In the genomic region with DNA sequence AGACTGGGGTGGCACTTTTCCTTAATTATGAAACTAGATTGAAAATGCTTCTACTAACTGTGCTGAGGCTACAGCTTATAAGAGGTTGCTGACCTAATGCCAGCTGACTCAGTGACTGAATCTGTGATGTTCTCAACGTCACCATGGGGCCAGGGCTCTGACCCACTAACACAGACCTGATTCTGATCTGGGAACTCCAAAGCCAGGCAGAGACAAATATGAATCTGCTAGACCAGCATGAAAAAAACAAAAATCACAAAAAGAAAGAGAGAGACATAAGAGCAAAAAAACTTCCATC, we compare ENCODE assay signal across 10 cellular contexts. TPM values are rescaled to one million over a fixed set of nuclear protein-coding genes. Genes with fewer than 3 reads are reported as not detected.
DNase-seq lines count a peak whose midpoint lies in the region; ATAC-seq, FAIRE-seq and TF ChIP-seq lines count a peak whose summit lies in the region.
"Had no signal": no experiment of that assay in that cellular context is flagged by ENCODE, and none has a peak within 500 bp of the region (broad histone marks: within the 10 kb centered on the region; RNA-seq: fewer than 3 reads in every experiment).

No MANE protein-coding gene starts in this region.

- peak; percentile 58 for FAIRE-seq in K562 (lab: Jason Lieb, UNC)
- no peak for FAIRE-seq in HepG2 (lab: Jason Lieb, UNC)
- no peak for FAIRE-seq in small intestine (lab: Jason Lieb, UNC)

- H3K4me3 Mint-ChIP-seq in activated naive CD4-positive, alpha-beta T cell treated with anti-CD3 and anti-CD28 coated beads, Interleukin-2, amount 10 ng/mL, durations not matched to agents 7 days and 5 days: no peak overlapping the region
- H3K4me3 Mint-ChIP-seq: stimulated activated naive CD8-positive, alpha-beta T cell treated with anti-CD3 and anti-CD28 coated beads, Interleukin-15, amount 100 ng/mL, for 72 hours had no signal

- H3K4me1 ChIP-seq in HEK293 (ENCODE audit: control insufficient read depth, insufficient read depth, low read length): peaks cover 10% of the 10 kb centered on the region; the same call in 1 of the 2 replicates
- H3K4me1 ChIP-seq in K562 (replicated peaks in 1 of 2; ENCODE audit: control insufficient read depth in 2 of 2, insufficient read depth in 2 of 2, low read length in 2 of 2): peaks cover 7 to 37% of the 10 kb centered on the region in 2 experiments; a peak in 4 of 5 replicates
- H3K4me1 ChIP-seq in HepG2 (ENCODE audit: insufficient read depth, low read length): peaks cover 65% of the 10 kb centered on the region
- H3K4me1 ChIP-seq in small intestine (ENCODE audit: control insufficient read depth in 2 of 2, insufficient read depth in 1 of 2, low read depth in 1 of 2, low read length in 1 of 2): no peaks in the 10 kb centered on the region

- H3K9ac ChIP-seq in K562 (ENCODE audit: insufficient read depth in 1 of 2, low read depth in 2 of 2, low read length in 2 of 2): no peak overlapping the region; a peak in 1 of 4 replicates
- H3K9ac ChIP-seq in HepG2 (ENCODE audit: insufficient read depth, low read depth, low read length): peak overlapping the region; percentile 33; the same call in 1 of the 2 replicates

- CTCF ChIA-PET in HEK293 (lab: Yijun Ruan, JAX): no interaction called here
- CTCF ChIA-PET in K562 (lab: Yijun Ruan, JAX; ENCODE audit: low intra/inter-chr PET ratio): no interaction called here
- CTCF ChIA-PET in HepG2 (lab: Yijun Ruan, JAX; ENCODE audit: low intra/inter-chr PET ratio, low total read pairs): no interaction called here
- CTCF ChIA-PET in activated naive CD4-positive, alpha-beta T cell treated with anti-CD3 and anti-CD28 coated beads, Interleukin-2, amount 10 ng/mL, durations not matched to agents 7 days and 5 days (lab: Charles Lee): interaction anchor here (0.9 kb wide), 1 partner anchor 13 kb away, joined by 4 read pairs; no protein-coding TSS in a partner anchor

- TF ChIP-seq CTCF in AG10803 (conservative IDR thresholded peaks at IDR 0.05; ENCODE audit: low read length) (no peak), HEK293 (tag by site-specific recombination; IDR thresholded peaks at IDR 0.05) (no peak), K562 (IDR thresholded peaks at IDR 0.05 in 2 of 3, conservative IDR thresholded peaks at IDR 0.05 in 1 of 3; ENCODE audit: insufficient read depth in 2 of 3, low read depth in 1 of 3, low read length in 3 of 3) (no peak), HepG2 (CRISPR knock-in tag; IDR thresholded peaks at IDR 0.05) (no peak)

- no peak for TF ChIP-seq EP300 in K562 (IDR thresholded peaks at IDR 0.05; ENCODE audit: low read length)
- no peak for TF ChIP-seq EP300 in HepG2 (IDR thresholded peaks at IDR 0.05; ENCODE audit: low read depth in 2 of 2, low read length in 2 of 2)
- TF ChIP-seq EP300 in HepG2 (CRISPR knock-in tag; IDR thresholded peaks at IDR 0.05; ENCODE audit: borderline replicate concordance): no peak

- H3K36me3 ChIP-seq in HEK293 (ENCODE audit: control insufficient read depth in 2 of 2, insufficient read depth in 1 of 2, low read length in 2 of 2) (no peaks in the 10 kb centered on the region), K562 (ENCODE audit: control insufficient read depth, insufficient read depth, low read length) (peaks cover 24% of the 10 kb centered on the region), HepG2 (replicated peaks in 1 of 2; ENCODE audit: control insufficient read depth in 1 of 2, insufficient read depth in 2 of 2, low read length in 2 of 2) (peaks cover 0 to 6% of the 10 kb centered on the region in 2 experiments; a peak in 2 of 5 replicates), small intestine (ENCODE audit: control insufficient read depth in 2 of 2, insufficient read depth in 2 of 2, low read length in 2 of 2) (no peaks in the 10 kb centered on the region)

- H2AFZ ChIP-seq in K562 (ENCODE audit: low read depth, low read length): no peak overlapping the region
- H2AFZ ChIP-seq in HepG2 (ENCODE audit: low read length): no peak overlapping the region

- peaks cover 4% of the 10 kb centered on the region for H3K27me3 Mint-ChIP-seq in activated naive CD4-positive, alpha-beta T cell treated with anti-CD3 and anti-CD28 coated beads, Interleukin-2, amount 10 ng/mL, durations not matched to agents 7 days and 5 days
- H3K27me3 Mint-ChIP-seq: stimulated activated naive CD8-positive, alpha-beta T cell treated with anti-CD3 and anti-CD28 coated beads, Interleukin-15, amount 100 ng/mL, for 72 hours had no signal

- TF ChIP-seq RAD21 in K562 (CRISPR knock-in tag; conservative IDR thresholded peaks at IDR 0.05 in 1 of 2, IDR thresholded peaks at IDR 0.05 in 1 of 2) (no peak), HepG2 (CRISPR knock-in tag; IDR thresholded peaks at IDR 0.05) (no peak)

- TF ChIP-seq POLR2A in K562 (conservative IDR thresholded peaks at IDR 0.05) (no peak), HepG2 (IDR thresholded peaks at IDR 0.05; ENCODE audit: insufficient read depth in 1 of 2, low read depth in 2 of 2, low read length in 2 of 2) (no peak)

- H3K4me2 ChIP-seq in K562 (ENCODE audit: insufficient read depth, low read length): no peak overlapping the region
- peak overlapping the region; percentile 61 for H3K4me2 ChIP-seq in HepG2 (ENCODE audit: low read depth, low read length)

- WGBS in K562 (ENCODE audit: insufficient coverage, low coverage, missing lambda C conversion rate): 10% methylated on average over 1 of the region's 1 CpG
- WGBS in HepG2 (ENCODE audit: low lambda C conversion rate): 9% methylated on average over 1 of the region's 1 CpG
- 35 to 82% (median 48%) methylated on average over 1 of the region's 1 CpG for WGBS in small intestine, 3 donors

- no peaks in the 10 kb centered on the region for H3K27me3 ChIP-seq in K562 (ENCODE audit: control insufficient read depth in 2 of 2, insufficient read depth in 2 of 2, low read length in 2 of 2)
- no peaks in the 10 kb centered on the region for H3K27me3 ChIP-seq in HepG2 (ENCODE audit: control insufficient read depth in 1 of 2, insufficient read depth in 2 of 2, low read length in 2 of 2)
- no peaks in the 10 kb centered on the region for H3K27me3 ChIP-seq in small intestine (ENCODE audit: control insufficient read depth in 2 of 2, insufficient read depth in 2 of 2, low read length in 2 of 2)

- DNase-seq in AG10803 (ENCODE audit: low read depth): peak; percentile 44
- no peak for DNase-seq in K562 (ENCODE audit: extremely low read depth in 1 of 4, low spot score in 3 of 4)
- no peak for DNase-seq in HepG2 (ENCODE audit: low spot score)
- DNase-seq in NCI-H510A (lab: John Stamatoyannopoulos, UW): no peak
- DNase-seq in activated naive CD4-positive, alpha-beta T cell treated with anti-CD3 and anti-CD28 coated beads, Interleukin-2, amount 10 ng/mL, durations not matched to agents 7 days and 5 days: no peak
- DNase-seq in small intestine: no peak
- DNase-seq in NCI-H2171 (lab: John Stamatoyannopoulos, UW): no peak
- DNase-seq: activated CD4-positive, CD25-positive, alpha-beta regulatory T cell treated with anti-CD3 and anti-CD28 coated beads, Interleukin-2, amount 50 U/mL, for 72 hours; stimulated activated naive CD8-positive, alpha-beta T cell treated with anti-CD3 and anti-CD28 coated beads, Interleukin-15, amount 100 ng/mL, for 72 hours had no signal

- ATAC-seq in K562 (peak; percentile 4), HepG2 (peak; percentile 84)
- ATAC-seq: stimulated activated naive CD8-positive, alpha-beta T cell treated with anti-CD3 and anti-CD28 coated beads, Interleukin-15, amount 100 ng/mL, for 72 hours had no signal

- no peaks in the 10 kb centered on the region for H3K4me1 Mint-ChIP-seq in activated naive CD4-positive, alpha-beta T cell treated with anti-CD3 and anti-CD28 coated beads, Interleukin-2, amount 10 ng/mL, durations not matched to agents 7 days and 5 days

- H3K27ac ChIP-seq in HEK293 (ENCODE audit: extremely low read depth, low read depth, low read length): no peak overlapping the region
- H3K27ac ChIP-seq in K562 (ENCODE audit: extremely low read depth, low read depth, low read length): no peak overlapping the region; the same call in 2 of the 3 replicates
- H3K27ac ChIP-seq in HepG2 (ENCODE audit: extremely low read length, insufficient read depth, low read length): peak overlapping the region; percentile 65
- no peak overlapping the region for H3K27ac ChIP-seq in small intestine (ENCODE audit: low read depth in 1 of 2, low read length in 1 of 2)

- H3K9me1 ChIP-seq in K562 (ENCODE audit: control insufficient read depth, insufficient read depth, low read length): no peaks in the 10 kb centered on the region

- BruUV-seq in K562 (replicated peaks; lab: Mats Ljungman, UMichigan) (no TSS peak), HepG2 (replicated peaks; lab: Mats Ljungman, UMichigan) (no TSS peak)

- intact Hi-C loops in K562 (cut with micrococcal nuclease): no loop called here
- intact Hi-C loops in HepG2 (cut with micrococcal nuclease; ENCODE audit: unreplicated experiment): no loop called here

- H4K20me1 ChIP-seq in K562 (replicated peaks; ENCODE audit: control insufficient read depth, insufficient read depth, low read length) (0 out of 2 replicates have a peak, but pooled peaks cover 5% of the 10 kb centered on the region), HepG2 (ENCODE audit: insufficient read depth, low read length) (no peaks in the 10 kb centered on the region; the same call in 1 of the 2 replicates)

- in situ Hi-C loops in K562 (cut with MboI) (loop anchor here (5.0 kb wide), 1 partner anchor 73 kb away; no protein-coding TSS in a partner anchor), HepG2 (cut with HindIII; ENCODE audit: extremely low pct_ligation_motif_present, low pct_unique_long_range_greater_than_20kb) (no loop called here)

- no peaks in the 10 kb centered on the region for H3K36me3 Mint-ChIP-seq in activated naive CD4-positive, alpha-beta T cell treated with anti-CD3 and anti-CD28 coated beads, Interleukin-2, amount 10 ng/mL, durations not matched to agents 7 days and 5 days

- no peaks in the 10 kb centered on the region for H3K9me3 ChIP-seq in HEK293 (ENCODE audit: control insufficient read depth, insufficient read depth, low read depth, low read length)
- H3K9me3 ChIP-seq in K562 (replicated peaks; ENCODE audit: control insufficient read depth, insufficient read depth, low read depth, low read length): no peaks in the 10 kb centered on the region
- H3K9me3 ChIP-seq in HepG2 (ENCODE audit: low read length): no peaks in the 10 kb centered on the region
- no peaks in the 10 kb centered on the region for H3K9me3 ChIP-seq in small intestine (ENCODE audit: control insufficient read depth, low read depth)

- no peak overlapping the region for H3K4me3 ChIP-seq in AG10803 (ENCODE audit: low read length)
- no peak overlapping the region for H3K4me3 ChIP-seq in HEK293 (ENCODE audit: low read depth, low read length)
- H3K4me3 ChIP-seq in K562: no peak overlapping the region
- peak overlapping the region in 1 of 3 experiments; percentile 39; a peak in 1 of 6 replicates for H3K4me3 ChIP-seq in HepG2 (replicated peaks in 1 of 3; ENCODE audit: insufficient read depth in 1 of 3, low read depth in 2 of 3, low read length in 3 of 3)
- H3K4me3 ChIP-seq in small intestine (ENCODE audit: low read depth in 1 of 2, low read length in 2 of 2): no peak overlapping the region

- H3K79me2 ChIP-seq in K562 (ENCODE audit: control insufficient read depth, insufficient read depth, low read length) (peaks cover 98% of the 10 kb centered on the region), HepG2 (ENCODE audit: insufficient read depth, low read length) (peaks cover 93% of the 10 kb centered on the region)

- POLR2A ChIA-PET in HEK293 (lab: Yijun Ruan, JAX) (no interaction called here), K562 (lab: Yijun Ruan, JAX) (interaction anchor here (0.9 to 2.5 kb wide), 3 partner anchors 13 to 19 kb away, joined by 4 to 18 read pairs (median 10); no protein-coding TSS in a partner anchor), HepG2 (lab: Yijun Ruan, JAX) (no interaction called here)

- H3K27ac Mint-ChIP-seq in activated naive CD4-positive, alpha-beta T cell treated with anti-CD3 and anti-CD28 coated beads, Interleukin-2, amount 10 ng/mL, durations not matched to agents 7 days and 5 days: no peak overlapping the region
- H3K27ac Mint-ChIP-seq: stimulated activated naive CD8-positive, alpha-beta T cell treated with anti-CD3 and anti-CD28 coated beads, Interleukin-15, amount 100 ng/mL, for 72 hours had no signal

- no peaks in the 10 kb centered on the region for H3K9me3 Mint-ChIP-seq in activated naive CD4-positive, alpha-beta T cell treated with anti-CD3 and anti-CD28 coated beads, Interleukin-2, amount 10 ng/mL, durations not matched to agents 7 days and 5 days
- H3K9me3 Mint-ChIP-seq: stimulated activated naive CD8-positive, alpha-beta T cell treated with anti-CD3 and anti-CD28 coated beads, Interleukin-15, amount 100 ng/mL, for 72 hours had no signal

RNA-seq across cellular contexts. Expression of gene USP6NL, which starts 16.1 kb away (rescaled TPM):
- 21.7 and 68.0 TPM in 2 replicates for total RNA-seq in K562 (2011; cell fraction: chromatin; rRNA removed; ENCODE audit: low replicate concordance)
- 11.3 and 18.0 TPM in 2 replicates for total RNA-seq in K562 (2011; cell fraction: nucleolus; rRNA removed)
- total RNA-seq in K562 (2011; cell fraction: nucleoplasm; rRNA removed): 45.8 and 75.7 TPM in 2 replicates
- total RNA-seq in K562 (2014; rRNA removed) (19.8 and 24.0 TPM in 2 replicates), K562 (2014; rRNA removed; fragmentation: Illumina TruSeq; extraction: Trizol) (20.4 and 23.6 TPM in 2 replicates), K562 (2015; rRNA removed; fragmentation: Illumina TruSeq; extraction: Trizol) (22.1 and 24.5 TPM in 2 replicates), K562 (2021) (25.1 and 26.6 TPM in 2 replicates), HepG2 (2016; rRNA removed; fragmentation: Illumina TruSeq; extraction: Trizol) (22.9 and 26.2 TPM in 2 replicates)
- polyA plus RNA-seq in K562 (2011; rRNA removed) (11.5 and 16.8 TPM in 2 replicates), K562 (2014; fragmentation: Illumina TruSeq; extraction: Trizol) (20.0 and 22.0 TPM in 2 replicates), K562 (2014; fragmentation: Nextera tagmentation; extraction: Ambion mirVana) (1 to 10 TPM; 3.2 to 3.8 TPM), K562 (2014; rRNA removed) (17.0 and 17.8 TPM in 2 replicates), HepG2 (2011; rRNA removed) (10.0 and 10.5 TPM in 2 replicates), small intestine (1 to 10 TPM; 4.1 to 7.7 (median 5.4) TPM)
- polyA plus RNA-seq in K562 (2011; cell fraction: cytosol; rRNA removed): 10.2 and 10.7 TPM in 2 replicates
- polyA plus RNA-seq in K562 (2011; cell fraction: nucleus; rRNA removed): 22.8 and 27.5 TPM in 2 replicates
- polyA plus RNA-seq in K562 (2012): 20.8 and 21.4 TPM in 2 replicates
- 19.0 and 21.8 TPM in 2 replicates for polyA minus RNA-seq in K562 (2011; rRNA and poly(A)+ RNA removed)
- 8.5 and 11.0 TPM in 2 replicates for polyA minus RNA-seq in K562 (2011; cell fraction: cytosol; rRNA and poly(A)+ RNA removed)
- polyA minus RNA-seq in K562 (2011; cell fraction: nucleus; rRNA and poly(A)+ RNA removed): 20.2 and 24.8 TPM in 2 replicates
- total RNA-seq in HepG2 (2016; cell fraction: cytosol; rRNA removed; fragmentation: Illumina TruSeq; extraction: Trizol; ENCODE audit: low read depth): 6.3 and 6.6 TPM in 2 replicates
- total RNA-seq in HepG2 (2016; cell fraction: insoluble cytoplasmic fraction; rRNA removed; fragmentation: Illumina TruSeq; extraction: Trizol): 22.4 and 23.0 TPM in 2 replicates
- 19.5 and 20.2 TPM in 2 replicates for total RNA-seq in HepG2 (2016; cell fraction: membrane; rRNA removed; fragmentation: Illumina TruSeq; extraction: Trizol)
- total RNA-seq in HepG2 (2016; cell fraction: nucleus; rRNA removed; fragmentation: Illumina TruSeq; extraction: Trizol): 24.0 and 25.4 TPM in 2 replicates
- polyA plus RNA-seq in HepG2 (2011; cell fraction: cytosol; rRNA removed): 7.8 and 8.5 TPM in 2 replicates
- 9.9 and 11.7 TPM in 2 replicates for polyA plus RNA-seq in HepG2 (2011; cell fraction: nucleus; rRNA removed)
- 11.7 and 11.8 TPM in 2 replicates for polyA plus RNA-seq in HepG2 (2012)
- 6.4 and 6.6 TPM in 2 replicates for polyA plus RNA-seq in HepG2 (2016; cell fraction: cytosol; fragmentation: Illumina TruSeq; extraction: Trizol; ENCODE audit: low read depth)
- polyA plus RNA-seq in HepG2 (2016; cell fraction: insoluble cytoplasmic fraction; fragmentation: Illumina TruSeq; extraction: Trizol; ENCODE audit: low read depth): 21.5 and 23.7 TPM in 2 replicates
- 14.7 and 15.3 TPM in 2 replicates for polyA plus RNA-seq in HepG2 (2016; cell fraction: membrane; fragmentation: Illumina TruSeq; extraction: Trizol; ENCODE audit: low read depth)
- polyA plus RNA-seq in HepG2 (2016; cell fraction: nucleus; fragmentation: Illumina TruSeq; extraction: Trizol; ENCODE audit: insufficient read depth, low read depth): 17.9 and 18.1 TPM in 2 replicates
- 7.3 and 18.7 TPM in 2 replicates for polyA minus RNA-seq in HepG2 (2011; rRNA and poly(A)+ RNA removed; ENCODE audit: low replicate concordance)
- polyA minus RNA-seq in HepG2 (2011; cell fraction: cytosol; rRNA and poly(A)+ RNA removed): 10.2 and 11.8 TPM in 2 replicates
- 45.0 and 45.6 TPM in 2 replicates for polyA minus RNA-seq in HepG2 (2011; cell fraction: nucleus; rRNA and poly(A)+ RNA removed)
